Comparison of ENCODE assay signal across 26 cellular contexts in genomic region chr15:38040615-38041014, GRCh38.
"Had no signal": no experiment of that assay in that cellular context is flagged by ENCODE, and none has a peak within 500 bp of the region (broad histone marks: within the 10 kb centered on the region; RNA-seq: fewer than 3 reads in every experiment).

No MANE protein-coding gene starts in this region.

- DNase-seq: activated CD4-positive, alpha-beta T cell treated with anti-CD3 and anti-CD28 coated beads, Interleukin-2, amount 10 ng/mL, durations not matched to agents 24 days and 14 days; activated CD4-positive, alpha-beta T cell treated with anti-CD3 and anti-CD28 coated beads, Interleukin-2, amount 50 U/mL, for 4 hours; activated CD8-positive, alpha-beta T cell treated with anti-CD3 and anti-CD28 coated beads for 36 hours; activated effector memory CD4-positive, alpha-beta T cell treated with anti-CD3 and anti-CD28 coated beads, Interleukin-2, amount 50 U/mL, for 16 hours; activated naive CD4-positive, alpha-beta T cell; activated naive CD4-positive, alpha-beta T cell treated with anti-CD3 and anti-CD28 coated beads, Interleukin-2, amount 50 U/mL, for 16 hours; activated naive CD8-positive, alpha-beta T cell treated with anti-CD3 and anti-CD28 coated beads for 36 hours; activated T-cell treated with anti-CD3 and anti-CD28 coated beads, Interleukin-2, amount 50 U/mL, for 1 hour; activated T-cell treated with anti-CD3 and anti-CD28 coated beads, Interleukin-2, amount 50 U/mL, for 72 hours; amniotic stem cell; aorta; brain microvascular endothelial cell; MM.1S; MV-4-11; NCI-H1092; NCI-H1436 treated with DMSO at 0.1 percent for 48 hours; NCI-H1694 treated with DMSO at 0.1 percent for 48 hours; NCI-H2029; NCI-H510A; NCI-H748 treated with DMSO at 0.1 percent for 48 hours; NK-92 treated with Interleukin-12 subunit alpha and Interleukin-12 subunit beta, amount 100 ng/mL, for 24 hours; SHP77 treated with DMSO at 0.1 percent for 48 hours; SK-N-SH had no signal

- H3K4me2 ChIP-seq: SK-N-SH had no signal

- H3K9ac ChIP-seq: SK-N-SH had no signal

- ATAC-seq: activated CD8-positive, alpha-beta T cell treated with anti-CD3 and anti-CD28 coated beads for 36 hours; activated T-cell treated with anti-CD3 and anti-CD28 coated beads, Interleukin-2, amount 50 U/mL, for 72 hours; activated T-helper 17 cell treated with anti-CD3 and anti-CD28 coated beads, Interleukin-2, amount 50 U/mL, for 72 hours had no signal

- H3K27me3 ChIP-seq: brain microvascular endothelial cell, cardiac muscle cell, SJSA1 had no signal

- H3K4me3 ChIP-seq: cardiac muscle cell, SJSA1 had no signal

- H3K36me3 ChIP-seq: brain microvascular endothelial cell, cardiac muscle cell, SJSA1 had no signal

- H3K27ac ChIP-seq: brain microvascular endothelial cell, cardiac muscle cell, SJSA1 had no signal

- H3K9me3 ChIP-seq: SJSA1, SK-N-SH had no signal
